12 cellular contexts compared by ENCODE assay signal in genomic region chr4:5753766-5754528, GRCh38. TPM values are rescaled to one million over a fixed set of nuclear protein-coding genes. Genes with fewer than 3 reads are reported as not detected.
DNase-seq lines count a peak whose midpoint lies in the region; TF ChIP-seq lines count a peak whose summit lies in the region.
"Had no signal": no experiment of that assay in that cellular context is flagged by ENCODE, and none has a peak within 500 bp of the region (broad histone marks: within the 10 kb centered on the region; RNA-seq: fewer than 3 reads in every experiment).

No MANE protein-coding gene starts in this region.

- H3K27me3 ChIP-seq in iPS-20b (ENCODE audit: insufficient read depth, low read length): no peaks in the 10 kb centered on the region

- peaks cover 29% of the 10 kb centered on the region for H3K4me1 ChIP-seq in iPS-20b (ENCODE audit: insufficient read depth, low read length)

- no peak overlapping the region for H3K9ac ChIP-seq in iPS-20b (ENCODE audit: low read depth, low read length)

- no peak for TF ChIP-seq CTCF in AG04449 (IDR thresholded peaks at IDR 0.05; ENCODE audit: insufficient read depth, low read length, missing control alignments)
- TF ChIP-seq CTCF in astrocyte of the spinal cord (IDR thresholded peaks at IDR 0.05; ENCODE audit: low read depth, low read length): no peak

- H3K9me3 Mint-ChIP-seq in activated CD4-positive, alpha-beta T cell treated with anti-CD3 and anti-CD28 coated beads, Interleukin-2, amount 10 ng/mL, durations not matched to agents 24 days and 14 days: no peaks in the 10 kb centered on the region
- H3K9me3 Mint-ChIP-seq: natural killer cell treated with Interleukin-12 subunit alpha and Interleukin-12 subunit beta and Interleukin-15 and Interleukin-18, amount 100 ng/mL, for 72 hours had no signal

- no peaks in the 10 kb centered on the region for H3K27me3 Mint-ChIP-seq in activated CD4-positive, alpha-beta T cell treated with anti-CD3 and anti-CD28 coated beads, Interleukin-2, amount 10 ng/mL, durations not matched to agents 24 days and 14 days
- H3K27me3 Mint-ChIP-seq: natural killer cell treated with Interleukin-12 subunit alpha and Interleukin-12 subunit beta and Interleukin-15 and Interleukin-18, amount 100 ng/mL, for 72 hours had no signal

- no peaks in the 10 kb centered on the region for H3K9me3 ChIP-seq in iPS-20b (ENCODE audit: insufficient read depth, low read depth, low read length)

- H3K36me3 ChIP-seq in iPS-20b (ENCODE audit: insufficient read depth, low read depth, low read length): peaks cover 61% of the 10 kb centered on the region

- CTCF ChIA-PET in AG04449 (lab: Yijun Ruan, JAX): interaction anchor here (1.2 kb wide), 1 partner anchor 37 kb away, joined by 4 read pairs; no protein-coding TSS in a partner anchor

- peaks cover 4% of the 10 kb centered on the region for H3K4me1 Mint-ChIP-seq in activated CD4-positive, alpha-beta T cell treated with anti-CD3 and anti-CD28 coated beads, Interleukin-2, amount 10 ng/mL, durations not matched to agents 24 days and 14 days
- H3K4me1 Mint-ChIP-seq: CD8-positive, alpha-beta memory T cell had no signal

- intact Hi-C loops in activated CD4-positive, alpha-beta T cell treated with anti-CD3 and anti-CD28 coated beads, Interleukin-2, amount 10 ng/mL, durations not matched to agents 24 days and 14 days (cut with micrococcal nuclease): no loop called here

- POLR2A ChIA-PET in AG04449 (lab: Yijun Ruan, JAX): interaction anchor here (0.9 kb wide), 1 partner anchor 41 kb away, joined by 3 read pairs; no protein-coding TSS in a partner anchor

- peak; percentile 55 for DNase-seq in AG04449 (ENCODE audit: low read depth, low spot score)
- DNase-seq in HK-2 (ENCODE audit: unreplicated experiment): peak; percentile 95
- DNase-seq in astrocyte of the spinal cord (ENCODE audit: low read depth, low spot score): peak; percentile 89
- DNase-seq in NCI-H345 treated with DMSO at 0.1 percent for 48 hours (lab: John Stamatoyannopoulos, UW; ENCODE audit: unreplicated experiment): no peak
- DNase-seq in NCI-H2196 treated with DMSO at 0.1 percent for 48 hours (lab: John Stamatoyannopoulos, UW; ENCODE audit: unreplicated experiment): no peak
- DNase-seq in middle frontal gyrus (ENCODE audit: extremely low spot score, low spot score): no peak
- no peak for DNase-seq in activated CD4-positive, alpha-beta T cell treated with anti-CD3 and anti-CD28 coated beads, Interleukin-2, amount 10 ng/mL, durations not matched to agents 24 days and 14 days
- DNase-seq: CD8-positive, alpha-beta memory T cell; NCI-H524 treated with DMSO at 0.1 percent for 48 hours had no signal

- no peak overlapping the region for H3K4me3 Mint-ChIP-seq in activated CD4-positive, alpha-beta T cell treated with anti-CD3 and anti-CD28 coated beads, Interleukin-2, amount 10 ng/mL, durations not matched to agents 24 days and 14 days
- H3K4me3 Mint-ChIP-seq: CD8-positive, alpha-beta memory T cell; natural killer cell treated with Interleukin-12 subunit alpha and Interleukin-12 subunit beta and Interleukin-15 and Interleukin-18, amount 100 ng/mL, for 72 hours had no signal

- in situ Hi-C loops in astrocyte of the spinal cord (cut with HindIII; ENCODE audit: low sequenced_read_pairs): no loop called here

- peak overlapping the region; percentile 94 for H3K27ac ChIP-seq in iPS-20b (ENCODE audit: low read length)

- H3K27ac Mint-ChIP-seq in activated CD4-positive, alpha-beta T cell treated with anti-CD3 and anti-CD28 coated beads, Interleukin-2, amount 10 ng/mL, durations not matched to agents 24 days and 14 days: no peak overlapping the region
- H3K27ac Mint-ChIP-seq: CD8-positive, alpha-beta memory T cell; natural killer cell treated with Interleukin-12 subunit alpha and Interleukin-12 subunit beta and Interleukin-15 and Interleukin-18, amount 100 ng/mL, for 72 hours had no signal

- no peaks in the 10 kb centered on the region for H3K36me3 Mint-ChIP-seq in activated CD4-positive, alpha-beta T cell treated with anti-CD3 and anti-CD28 coated beads, Interleukin-2, amount 10 ng/mL, durations not matched to agents 24 days and 14 days (ENCODE audit: low read depth)
- H3K36me3 Mint-ChIP-seq: CD8-positive, alpha-beta memory T cell; natural killer cell treated with Interleukin-12 subunit alpha and Interleukin-12 subunit beta and Interleukin-15 and Interleukin-18, amount 100 ng/mL, for 72 hours had no signal

- H3K4me3 ChIP-seq in AG04449 (ENCODE audit: low read depth, low read length) (no peak overlapping the region), astrocyte of the spinal cord (ENCODE audit: low read depth, low read length) (no peak overlapping the region), iPS-20b (ENCODE audit: low read length) (no peak overlapping the region)

RNA-seq across cellular contexts. Expression of gene EVC, which starts 42.9 kb away (rescaled TPM):
- 1.8 and 1.9 TPM in 2 replicates for total RNA-seq in activated CD4-positive, alpha-beta T cell treated with anti-CD3 and anti-CD28 coated beads, Interleukin-2, amount 10 ng/mL, durations not matched to agents 24 days and 14 days
- total RNA-seq: HT-29 had no signal

RNA-seq across cellular contexts. Expression of gene EVC2, which starts 45.6 kb away (rescaled TPM):
- 0.31 and 0.40 TPM in 2 replicates for total RNA-seq in activated CD4-positive, alpha-beta T cell treated with anti-CD3 and anti-CD28 coated beads, Interleukin-2, amount 10 ng/mL, durations not matched to agents 24 days and 14 days
- total RNA-seq: HT-29 had no signal

Comparison
In these comparisons a context has a peak if more than half of its experiments do, and no peak if none do; other contexts are left out.
1. DNase-seq: peak in AG04449 (single experiment), HK-2 (single experiment) and astrocyte of the spinal cord (single experiment); none in NCI-H345 treated with DMSO at 0.1 percent for 48 hours (single experiment), NCI-H2196 treated with DMSO at 0.1 percent for 48 hours (single experiment), middle frontal gyrus (single experiment) and activated CD4-positive, alpha-beta T cell treated with anti-CD3 and anti-CD28 coated beads, Interleukin-2, amount 10 ng/mL, durations not matched to agents 24 days and 14 days (single experiment).